Comparison of ENCODE assay signal across 14 cellular contexts in the genomic region with DNA sequence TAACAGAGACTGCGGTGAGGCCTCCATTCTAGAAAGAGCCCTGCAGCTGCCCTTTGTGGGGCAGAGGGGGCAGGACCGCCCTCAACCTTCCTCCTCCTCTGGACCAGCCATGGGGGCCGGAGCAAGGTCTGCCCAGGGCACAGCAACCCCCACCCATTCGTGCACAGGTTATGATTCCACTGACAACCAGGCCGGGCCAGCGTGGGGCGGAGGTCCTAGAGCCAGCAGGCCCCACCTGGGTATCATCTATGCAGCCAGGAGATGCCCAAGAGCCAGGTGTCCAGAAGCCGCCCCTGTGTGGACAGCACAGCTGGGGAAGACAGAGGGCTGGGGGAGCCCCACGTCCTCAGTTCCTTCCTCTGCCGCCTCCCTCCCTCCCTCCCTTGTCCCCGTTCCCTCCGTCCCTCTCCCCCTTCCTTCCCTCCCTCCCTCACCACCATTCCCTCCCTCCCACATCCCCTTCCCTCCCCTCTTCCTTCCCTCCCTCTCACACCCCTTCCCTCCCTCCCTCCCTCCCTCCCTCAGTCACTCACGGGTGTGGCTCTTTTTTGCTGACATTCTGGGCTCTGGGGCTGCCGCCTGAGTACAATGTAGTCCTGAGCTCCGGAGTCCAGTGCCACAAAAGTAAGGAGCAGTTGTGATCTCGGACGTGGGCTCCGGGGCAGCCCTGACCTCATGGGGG. TPM values are rescaled to one million over a fixed set of nuclear protein-coding genes. Genes with fewer than 3 reads are reported as not detected.
DNase-seq lines count a peak whose midpoint lies in the region; ATAC-seq, FAIRE-seq and TF ChIP-seq lines count a peak whose summit lies in the region.
"Had no signal": no experiment of that assay in that cellular context is flagged by ENCODE, and none has a peak within 500 bp of the region (broad histone marks: within the 10 kb centered on the region; RNA-seq: fewer than 3 reads in every experiment).

No MANE protein-coding gene starts in this region.

- POLR2A ChIA-PET in activated naive CD8-positive, alpha-beta T cell treated with anti-CD3 and anti-CD28 coated beads, Interleukin-2, amount 10 ng/mL, durations not matched to agents 7 days and 5 days (lab: Charles Lee), result interaction anchor here (1.4 to 5.0 kb wide), 2 partner anchors 22 to 59 kb away, joined by 3 to 46 read pairs; no protein-coding TSS in a partner anchor

- TF ChIP-seq CTCF in D721Med (IDR thresholded peaks at IDR 0.05; ENCODE audit: insufficient read depth, missing control alignments), result no peak

- peak overlapping the region; percentile 87 for H3K4me3 Mint-ChIP-seq in activated naive CD8-positive, alpha-beta T cell treated with anti-CD3 and anti-CD28 coated beads, Interleukin-2, amount 10 ng/mL, durations not matched to agents 7 days and 5 days
- H3K4me3 Mint-ChIP-seq: immature natural killer cell had no signal

- H3K4me3 ChIP-seq in ACC112 (ENCODE audit: low read depth, low read length), result peak overlapping the region; percentile 42; the same call in 1 of the 2 replicates
- H3K4me3 ChIP-seq in GM23248, result no peak overlapping the region

- no peaks in the 10 kb centered on the region for H3K9me3 Mint-ChIP-seq in activated naive CD8-positive, alpha-beta T cell treated with anti-CD3 and anti-CD28 coated beads, Interleukin-2, amount 10 ng/mL, durations not matched to agents 7 days and 5 days
- H3K9me3 Mint-ChIP-seq: CD4-positive, CD25-positive, alpha-beta regulatory T cell; immature natural killer cell had no signal

- no peak overlapping the region for H3K9ac ChIP-seq in GM23248

- in situ Hi-C loops in GM23248 (cut with MboI), result no loop called here

- H3K4me2 ChIP-seq in GM23248 (ENCODE audit: unreplicated experiment), result no peak overlapping the region

- 0 out of 2 replicates have a peak, but pooled peaks cover 6% of the 10 kb centered on the region for H3K27me3 ChIP-seq in ACC112 (ENCODE audit: insufficient read depth, low read length)
- H3K27me3 ChIP-seq in GM23248 (replicated peaks; ENCODE audit: insufficient read depth), result peaks cover 24% of the 10 kb centered on the region

- H3K27ac Mint-ChIP-seq in activated naive CD8-positive, alpha-beta T cell treated with anti-CD3 and anti-CD28 coated beads, Interleukin-2, amount 10 ng/mL, durations not matched to agents 7 days and 5 days, result peak overlapping the region; percentile 83
- H3K27ac Mint-ChIP-seq: CD4-positive, CD25-positive, alpha-beta regulatory T cell; immature natural killer cell had no signal

- ATAC-seq in activated naive CD8-positive, alpha-beta T cell treated with anti-CD3 and anti-CD28 coated beads, Interleukin-2, amount 10 ng/mL, durations not matched to agents 7 days and 5 days (ENCODE audit: low read depth), result no peak

- H3K27ac ChIP-seq in ACC112 (ENCODE audit: low read depth, low read length) (no peak overlapping the region), GM23248 (no peak overlapping the region)
- H3K27ac ChIP-seq: VCaP had no signal

- no peaks in the 10 kb centered on the region for H3K9me2 ChIP-seq in GM23248 (ENCODE audit: insufficient read depth)

- WGBS in GM23248 (ENCODE audit: low coverage in 1 of 2, low lambda C conversion rate in 2 of 2, missing lambda C conversion rate in 2 of 2), 2 experiments, result 46 to 52% methylated on average over 13 to 16 of the region's 18 CpGs

- peaks cover 11% of the 10 kb centered on the region for H3K36me3 Mint-ChIP-seq in activated naive CD8-positive, alpha-beta T cell treated with anti-CD3 and anti-CD28 coated beads, Interleukin-2, amount 10 ng/mL, durations not matched to agents 7 days and 5 days
- H3K36me3 Mint-ChIP-seq: CD4-positive, CD25-positive, alpha-beta regulatory T cell; immature natural killer cell had no signal

- no peaks in the 10 kb centered on the region for H4K20me1 ChIP-seq in GM23248 (ENCODE audit: insufficient read depth)

- H2AFZ ChIP-seq in ACC112 (ENCODE audit: low read length, unreplicated experiment) (no peak overlapping the region), GM23248 (no peak overlapping the region)

- no peaks in the 10 kb centered on the region for H3K9me3 ChIP-seq in GM23248 (ENCODE audit: low read depth)

- DNase-seq in GM23248 (peak; percentile 28), inferior parietal cortex (ENCODE audit: extremely low spot score) (no peak), D721Med (ENCODE audit: insufficient read length, low spot score) (no peak), H54 (ENCODE audit: insufficient read length, low spot score) (no peak)
- DNase-seq in activated naive CD8-positive, alpha-beta T cell treated with anti-CD3 and anti-CD28 coated beads, Interleukin-2, amount 10 ng/mL, durations not matched to agents 7 days and 5 days, result no peak
- DNase-seq: activated gamma-delta T cell treated with Interleukin-2 at 50 U/mL for 16 hours; CD4-positive, CD25-positive, alpha-beta regulatory T cell; immature natural killer cell; MM.1S; NCI-H446 treated with DMSO at 0.1 percent for 48 hours; SIG-M5; stimulated activated CD4-positive, alpha-beta T cell treated with anti-CD3 and anti-CD28 coated beads, Interleukin-4, amount 100 ng/mL, for 24 hours had no signal

- FAIRE-seq in D721Med (lab: Jason Lieb, UNC) (no peak), H54 (lab: Jason Lieb, UNC) (no peak)

- no peaks in the 10 kb centered on the region for H3K79me2 ChIP-seq in ACC112 (ENCODE audit: control insufficient read depth, insufficient read depth, low read length, unreplicated experiment)
- no peaks in the 10 kb centered on the region for H3K79me2 ChIP-seq in GM23248 (ENCODE audit: insufficient read depth)

- H3K4me1 Mint-ChIP-seq in activated naive CD8-positive, alpha-beta T cell treated with anti-CD3 and anti-CD28 coated beads, Interleukin-2, amount 10 ng/mL, durations not matched to agents 7 days and 5 days, result peaks cover 22% of the 10 kb centered on the region

- peaks cover 30% of the 10 kb centered on the region for H3K4me1 ChIP-seq in ACC112 (ENCODE audit: control insufficient read depth, insufficient read depth, low read length, unreplicated experiment)
- H3K4me1 ChIP-seq in GM23248 (ENCODE audit: insufficient read depth), result no peaks in the 10 kb centered on the region

- H3K27me3 Mint-ChIP-seq in activated naive CD8-positive, alpha-beta T cell treated with anti-CD3 and anti-CD28 coated beads, Interleukin-2, amount 10 ng/mL, durations not matched to agents 7 days and 5 days, result peaks cover 9% of the 10 kb centered on the region

- H3F3A ChIP-seq in GM23248 (ENCODE audit: insufficient read depth), result no peaks in the 10 kb centered on the region

- H3K36me3 ChIP-seq in ACC112 (ENCODE audit: insufficient read depth, low read length) (no peaks in the 10 kb centered on the region), GM23248 (ENCODE audit: low read depth) (no peaks in the 10 kb centered on the region)

- no peak for TF ChIP-seq POLR2A in H54 (IDR thresholded peaks at IDR 0.05; ENCODE audit: low read depth, low read length)

RNA-seq across cellular contexts. Expression of a gene that starts 12.3 kb away (rescaled TPM):
- not detected in 2 replicates for total RNA-seq in GM23248 (2014; rRNA removed; shearing (Covaris generic))
- not detected in 2 replicates for polyA plus RNA-seq in GM23248 (2016; fragmentation: Nextera tagmentation; extraction: Ambion mirVana)
- total RNA-seq in activated naive CD8-positive, alpha-beta T cell treated with anti-CD3 and anti-CD28 coated beads, Interleukin-2, amount 10 ng/mL, durations not matched to agents 7 days and 5 days, result not detected
- total RNA-seq: CD4-positive, CD25-positive, alpha-beta regulatory T cell had no signal
- polyA plus RNA-seq: CD4-positive, CD25-positive, alpha-beta regulatory T cell; immature natural killer cell had no signal

RNA-seq across cellular contexts. Expression of a gene that starts 41.9 kb away (rescaled TPM):
- total RNA-seq in GM23248 (2014; rRNA removed; shearing (Covaris generic)), result 43.2 and 55.1 TPM in 2 replicates
- 1.4 and 1.8 TPM in 2 replicates for polyA plus RNA-seq in GM23248 (2016; fragmentation: Nextera tagmentation; extraction: Ambion mirVana)
- total RNA-seq in activated naive CD8-positive, alpha-beta T cell treated with anti-CD3 and anti-CD28 coated beads, Interleukin-2, amount 10 ng/mL, durations not matched to agents 7 days and 5 days, result 10 to 100 TPM; 18.8 to 19.3 TPM

RNA-seq across cellular contexts. Expression of a gene that starts 48.5 kb away (rescaled TPM):
- 41.2 and 49.1 TPM in 2 replicates for total RNA-seq in GM23248 (2014; rRNA removed; shearing (Covaris generic))
- polyA plus RNA-seq in GM23248 (2016; fragmentation: Nextera tagmentation; extraction: Ambion mirVana), result 77.0 and 85.7 TPM in 2 replicates
- total RNA-seq in activated naive CD8-positive, alpha-beta T cell treated with anti-CD3 and anti-CD28 coated beads, Interleukin-2, amount 10 ng/mL, durations not matched to agents 7 days and 5 days, result 100 to 1,000 TPM; 425 to 457 TPM

RNA-seq across cellular contexts. Expression of a gene that starts 54.1 kb away (rescaled TPM):
- total RNA-seq in GM23248 (2014; rRNA removed; shearing (Covaris generic)), result 5.2 and 13.1 TPM in 2 replicates
- polyA plus RNA-seq in GM23248 (2016; fragmentation: Nextera tagmentation; extraction: Ambion mirVana), result 11.0 and 11.4 TPM in 2 replicates
- total RNA-seq in activated naive CD8-positive, alpha-beta T cell treated with anti-CD3 and anti-CD28 coated beads, Interleukin-2, amount 10 ng/mL, durations not matched to agents 7 days and 5 days, result 10 to 100 TPM; 22.7 to 23.0 TPM
